Comparison of ENCODE assay signal across 16 cellular contexts in genomic region chr16:66028505-66029216, GRCh38.
A peak's percentile ranks its signal among the peaks of the same experiment; 100 is the strongest.
DNase-seq lines count a peak whose midpoint lies in the region; ATAC-seq and TF ChIP-seq lines count a peak whose summit lies in the region.
"Had no signal": no experiment of that assay in that cellular context is flagged by ENCODE, and none has a peak within 500 bp of the region (broad histone marks: within the 10 kb centered on the region; RNA-seq: fewer than 3 reads in every experiment).

No MANE protein-coding gene starts in this region.

- no peak overlapping the region for H3K27ac Mint-ChIP-seq in stimulated activated effector memory CD8-positive, alpha-beta T cell treated with anti-CD3 and anti-CD28 coated beads, Interleukin-12 subunit alpha, Interleukin-12 subunit beta, amount 100 ng/mL, for 72 hours
- H3K27ac Mint-ChIP-seq in stimulated activated naive B cell treated with anti-CD40 and anti-IgM and Interleukin-4, amounts not matched to agents 10 μg/mL and 1 μg/mL and 100 μg/mL, for 72 hours, result no peak overlapping the region
- H3K27ac Mint-ChIP-seq: activated B cell treated with CpG ODN at 0.5 μM for 24 hours; activated T-cell treated with anti-CD3 and anti-CD28 coated beads, Interleukin-2, amount 50 U/mL, for 72 hours had no signal

- peak overlapping the region in 1 of 2 experiments; percentile 35 for H3K4ac ChIP-seq in mesenchymal stem cell (ENCODE audit: low read depth in 1 of 2, low read length in 2 of 2)

- CTCF ChIA-PET in AG04449 (lab: Yijun Ruan, JAX), result no interaction called here

- no peak for TF ChIP-seq CTCF in AG04449 (IDR thresholded peaks at IDR 0.05; ENCODE audit: insufficient read depth, low read length, missing control alignments)

- H2BK12ac ChIP-seq in mesenchymal stem cell (ENCODE audit: low read length in 2 of 2), result no peak overlapping the region

- no peak overlapping the region for H3K4me2 ChIP-seq in mesenchymal stem cell (ENCODE audit: low read length, poor library complexity, severe bottlenecking)
- H3K4me2 ChIP-seq: A549 had no signal

- no peak for ATAC-seq in stimulated activated effector memory CD8-positive, alpha-beta T cell treated with anti-CD3 and anti-CD28 coated beads, Interleukin-12 subunit alpha, Interleukin-12 subunit beta, amount 100 ng/mL, for 72 hours
- no peak for ATAC-seq in stimulated activated naive B cell treated with anti-CD40 and anti-IgM and Interleukin-4, amounts not matched to agents 10 μg/mL and 1 μg/mL and 100 μg/mL, for 72 hours (replicated peaks)
- ATAC-seq: A549; activated T-cell treated with anti-CD3 and anti-CD28 coated beads, Interleukin-2, amount 50 U/mL, for 72 hours had no signal

- peak overlapping the region; percentile 21 for H3K9ac ChIP-seq in mesenchymal stem cell (ENCODE audit: low read length)

- 10% methylated on average over 2 of the region's 2 CpGs for WGBS in mesenchymal stem cell

- no peak overlapping the region for H2BK5ac ChIP-seq in mesenchymal stem cell (ENCODE audit: low read depth, low read length, poor library complexity, severe bottlenecking)

- H3K27me3 Mint-ChIP-seq in stimulated activated naive B cell treated with anti-CD40 and anti-IgM and Interleukin-4, amounts not matched to agents 10 μg/mL and 1 μg/mL and 100 μg/mL, for 72 hours, result no peaks in the 10 kb centered on the region
- H3K27me3 Mint-ChIP-seq: activated B cell treated with CpG ODN at 0.5 μM for 24 hours had no signal

- H3K36me3 ChIP-seq in mesenchymal stem cell (ENCODE audit: control insufficient read depth in 1 of 2, insufficient read depth in 2 of 2, low read depth in 1 of 2, low read length in 2 of 2), result no peaks in the 10 kb centered on the region
- H3K36me3 ChIP-seq: pancreas had no signal

- H3K36me3 Mint-ChIP-seq in stimulated activated effector memory CD8-positive, alpha-beta T cell treated with anti-CD3 and anti-CD28 coated beads, Interleukin-12 subunit alpha, Interleukin-12 subunit beta, amount 100 ng/mL, for 72 hours, result no peaks in the 10 kb centered on the region
- H3K36me3 Mint-ChIP-seq in stimulated activated naive B cell treated with anti-CD40 and anti-IgM and Interleukin-4, amounts not matched to agents 10 μg/mL and 1 μg/mL and 100 μg/mL, for 72 hours, result no peaks in the 10 kb centered on the region

- H3K4me1 ChIP-seq in mesenchymal stem cell (ENCODE audit: control insufficient read depth, insufficient read depth, low read depth, low read length), result no peaks in the 10 kb centered on the region
- H3K4me1 ChIP-seq: A549, pancreas had no signal

- no peaks in the 10 kb centered on the region for H3K79me1 ChIP-seq in mesenchymal stem cell (replicated peaks; ENCODE audit: low read length, poor library complexity, severe bottlenecking)

- H4K91ac ChIP-seq in mesenchymal stem cell (ENCODE audit: low read length), result no peak overlapping the region

- H3K9me3 ChIP-seq in mesenchymal stem cell (ENCODE audit: control insufficient read depth, low read length), result peaks cover 17% of the 10 kb centered on the region
- H3K9me3 ChIP-seq: A549, pancreas had no signal

- H2BK120ac ChIP-seq in mesenchymal stem cell (ENCODE audit: low read depth, low read length), result no peak overlapping the region

- H4K8ac ChIP-seq in mesenchymal stem cell (ENCODE audit: low read length), result no peak overlapping the region

- POLR2A ChIA-PET in AG04449 (lab: Yijun Ruan, JAX), result no interaction called here

- H3K18ac ChIP-seq in mesenchymal stem cell (ENCODE audit: low read depth in 1 of 2, low read length in 2 of 2), result no peak overlapping the region

- H3K4me3 Mint-ChIP-seq in stimulated activated effector memory CD8-positive, alpha-beta T cell treated with anti-CD3 and anti-CD28 coated beads, Interleukin-12 subunit alpha, Interleukin-12 subunit beta, amount 100 ng/mL, for 72 hours, result no peak overlapping the region
- no peak overlapping the region for H3K4me3 Mint-ChIP-seq in stimulated activated naive B cell treated with anti-CD40 and anti-IgM and Interleukin-4, amounts not matched to agents 10 μg/mL and 1 μg/mL and 100 μg/mL, for 72 hours
- H3K4me3 Mint-ChIP-seq: activated B cell treated with CpG ODN at 0.5 μM for 24 hours; activated T-cell treated with anti-CD3 and anti-CD28 coated beads, Interleukin-2, amount 50 U/mL, for 72 hours; central memory CD8-positive, alpha-beta T cell had no signal

- peak overlapping the region; percentile 10 for H2AFZ ChIP-seq in mesenchymal stem cell (ENCODE audit: low read depth, low read length)

- H3K14ac ChIP-seq in mesenchymal stem cell (ENCODE audit: low read length in 2 of 2), result no peak overlapping the region

- no peak overlapping the region for H2AK5ac ChIP-seq in mesenchymal stem cell (ENCODE audit: low read length, severe bottlenecking)

- H3K9me3 Mint-ChIP-seq in stimulated activated effector memory CD8-positive, alpha-beta T cell treated with anti-CD3 and anti-CD28 coated beads, Interleukin-12 subunit alpha, Interleukin-12 subunit beta, amount 100 ng/mL, for 72 hours, result peaks cover 11% of the 10 kb centered on the region
- peaks cover 7 to 18% of the 10 kb centered on the region in 2 donors for H3K9me3 Mint-ChIP-seq in stimulated activated naive B cell treated with anti-CD40 and anti-IgM and Interleukin-4, amounts not matched to agents 10 μg/mL and 1 μg/mL and 100 μg/mL, for 72 hours

- H3K23ac ChIP-seq in mesenchymal stem cell (ENCODE audit: low read length in 2 of 2), result no peak overlapping the region

- H3K4me3 ChIP-seq in AG04449 (ENCODE audit: low read depth, low read length), result no peak overlapping the region
- H3K4me3 ChIP-seq in mesenchymal stem cell (ENCODE audit: insufficient read depth in 1 of 2, low read depth in 1 of 2, low read length in 2 of 2), result peak overlapping the region in 1 of 2 experiments; percentile 16
- H3K4me3 ChIP-seq: A549, pancreas had no signal

- H3K4me1 Mint-ChIP-seq in stimulated activated effector memory CD8-positive, alpha-beta T cell treated with anti-CD3 and anti-CD28 coated beads, Interleukin-12 subunit alpha, Interleukin-12 subunit beta, amount 100 ng/mL, for 72 hours, result no peaks in the 10 kb centered on the region
- H3K4me1 Mint-ChIP-seq in stimulated activated naive B cell treated with anti-CD40 and anti-IgM and Interleukin-4, amounts not matched to agents 10 μg/mL and 1 μg/mL and 100 μg/mL, for 72 hours, result no peaks in the 10 kb centered on the region
- H3K4me1 Mint-ChIP-seq: activated B cell treated with CpG ODN at 0.5 μM for 24 hours; central memory CD8-positive, alpha-beta T cell had no signal

- DNase-seq in AG04449 (ENCODE audit: low read depth, low spot score), result peak; percentile 34
- peak; percentile 22 for DNase-seq in LHCN-M2 (ENCODE audit: low read depth)
- peak; percentile 40 for DNase-seq in epidermal melanocyte (ENCODE audit: insufficient read length, low spot score)
- peak; percentile 79 for DNase-seq in mesenchymal stem cell
- no peak for DNase-seq in activated gamma-delta T cell treated with Interleukin-2 at 50 U/mL for 16 hours
- no peak for DNase-seq in stimulated activated effector memory CD8-positive, alpha-beta T cell treated with anti-CD3 and anti-CD28 coated beads, Interleukin-12 subunit alpha, Interleukin-12 subunit beta, amount 100 ng/mL, for 72 hours (ENCODE audit: low spot score in 2 of 2)
- DNase-seq in NCI-H774 (lab: John Stamatoyannopoulos, UW), result no peak
- DNase-seq in stimulated activated naive B cell treated with anti-CD40 and anti-IgM and Interleukin-4, amounts not matched to agents 10 μg/mL and 1 μg/mL and 100 μg/mL, for 72 hours, result no peak
- DNase-seq: activated B cell treated with CpG ODN at 0.5 μM for 24 hours; activated T-cell treated with anti-CD3 and anti-CD28 coated beads, Interleukin-2, amount 50 U/mL, for 72 hours; DND-41; NCI-H1092; NCI-H526 treated with DMSO at 0.1 percent for 48 hours; pancreas had no signal

- H3K27ac ChIP-seq in mesenchymal stem cell (ENCODE audit: low read length, poor library complexity, severe bottlenecking), result no peak overlapping the region
- H3K27ac ChIP-seq: A549, pancreas had no signal

- H2BK15ac ChIP-seq in mesenchymal stem cell (ENCODE audit: low read depth, poor library complexity, severe bottlenecking), result no peak overlapping the region

- no peaks in the 10 kb centered on the region for H3K27me3 ChIP-seq in mesenchymal stem cell (ENCODE audit: control insufficient read depth in 1 of 2, insufficient read depth in 1 of 2, low read length in 2 of 2)
- H3K27me3 ChIP-seq: pancreas had no signal

Comparison
In these comparisons a context has a peak if more than half of its experiments do, and no peak if none do; other contexts are left out.
1. DNase-seq: peak in AG04449 (single experiment), LHCN-M2 (single experiment), epidermal melanocyte (single experiment) and mesenchymal stem cell (single experiment); none in activated gamma-delta T cell treated with Interleukin-2 at 50 U/mL for 16 hours (single experiment), stimulated activated effector memory CD8-positive, alpha-beta T cell treated with anti-CD3 and anti-CD28 coated beads, Interleukin-12 subunit alpha, Interleukin-12 subunit beta, amount 100 ng/mL, for 72 hours (0 of 2), NCI-H774 (single experiment) and stimulated activated naive B cell treated with anti-CD40 and anti-IgM and Interleukin-4, amounts not matched to agents 10 μg/mL and 1 μg/mL and 100 μg/mL, for 72 hours (single experiment).